8 cellular contexts compared by ENCODE assay signal in the genomic region with DNA sequence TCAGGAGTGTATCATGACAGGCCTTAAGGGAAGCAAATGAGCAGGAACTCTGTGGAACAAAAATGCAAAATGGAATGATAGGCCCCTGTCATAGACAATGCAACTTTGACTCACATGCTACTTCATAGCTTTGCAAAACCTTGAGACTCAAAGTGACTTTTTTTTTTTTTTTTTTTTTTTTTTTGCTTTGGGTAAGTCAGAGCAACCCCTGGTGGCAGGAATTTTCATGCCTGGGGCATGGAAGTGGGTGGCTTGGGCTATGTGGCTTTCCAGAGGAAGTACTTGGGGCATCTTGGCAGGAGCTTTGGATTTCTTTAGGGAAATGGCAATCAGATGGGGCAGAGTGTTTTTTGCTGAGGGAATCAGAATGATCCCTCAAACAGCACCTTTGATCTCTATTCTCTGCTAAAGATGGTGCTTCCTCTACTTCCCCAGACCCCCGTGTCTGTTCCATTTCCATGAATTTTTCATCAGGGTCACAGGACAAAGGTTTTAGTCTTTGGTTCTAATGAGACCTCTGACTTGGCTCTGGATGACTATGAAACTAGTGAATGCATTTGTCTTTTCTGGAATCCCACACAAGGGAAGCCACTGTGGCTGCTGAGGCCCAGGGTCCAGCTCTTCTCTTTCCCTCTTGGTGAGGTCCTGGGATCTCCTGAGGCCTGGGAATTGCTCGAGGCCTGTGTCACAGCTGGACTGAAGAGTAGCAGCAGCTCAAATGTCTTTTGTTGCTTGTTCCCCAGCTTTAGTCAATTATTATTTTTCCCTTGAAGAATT.
A peak's percentile ranks its signal among the peaks of the same experiment; 100 is the strongest.
DNase-seq lines count a peak whose midpoint lies in the region; ATAC-seq and TF ChIP-seq lines count a peak whose summit lies in the region.

No MANE protein-coding gene starts in this region.

- no peaks in the 10 kb centered on the region for H3K36me3 ChIP-seq in thyroid gland

- TF ChIP-seq CTCF in thyroid gland (IDR thresholded peaks at IDR 0.05), result peak; percentile 52 to 92 (median 61)

- peak; percentile 13 for DNase-seq in NOMO-1 treated with DMSO at 0.1 percent for 48 hours (lab: John Stamatoyannopoulos, UW; ENCODE audit: unreplicated experiment)
- DNase-seq in NOMO-1 treated with dmso at 0.1 percent for 144 hours (lab: John Stamatoyannopoulos, UW; ENCODE audit: unreplicated experiment), result no peak
- peak; percentile 41 for DNase-seq in amniotic stem cell (lab: John Stamatoyannopoulos, UW)
- DNase-seq in iPS-NIHi7 (ENCODE audit: extremely low spot score), result peak; percentile 75
- DNase-seq in thyroid gland, result peak; percentile 81 to 84
- DNase-seq in stimulated activated naive CD4-positive, alpha-beta T cell (lab: John Stamatoyannopoulos, UW), result no peak

- peak overlapping the region; percentile 59 to 94 (median 75) for H3K27ac ChIP-seq in thyroid gland

- intact Hi-C loops in thyroid gland (cut with DNase I), result loop anchor here (5.0 to 10.0 kb wide), 2 partner anchors 63 to 124 kb away; a partner anchor contains a TSS

- TF ChIP-seq POLR2A in thyroid gland (IDR thresholded peaks at IDR 0.05), result no peak

- H3K4me1 ChIP-seq in thyroid gland, result peaks cover 9 to 25% of the 10 kb centered on the region in 2 donors

- no peaks in the 10 kb centered on the region for H3K9me3 ChIP-seq in thyroid gland

- ATAC-seq in HG02840 (IDR thresholded peaks at IDR 0.05; ENCODE audit: low FRiP score, unreplicated experiment) (no peak), HG03460 (IDR thresholded peaks at IDR 0.05; ENCODE audit: unreplicated experiment) (no peak)

- no peak overlapping the region for H3K4me3 ChIP-seq in thyroid gland (replicated peaks in 1 of 3)

- no peaks in the 10 kb centered on the region for H3K27me3 ChIP-seq in thyroid gland

- 65 to 77% methylated on average over 2 of the region's 2 CpGs for WGBS in thyroid gland, 2 donors

Comparison
In these comparisons a context has a peak if more than half of its experiments do, and no peak if none do; other contexts are left out.
1. DNase-seq: peak in NOMO-1 treated with DMSO at 0.1 percent for 48 hours (single experiment), amniotic stem cell (single experiment), iPS-NIHi7 (single experiment) and thyroid gland (2 of 2); none in NOMO-1 treated with dmso at 0.1 percent for 144 hours (single experiment) and stimulated activated naive CD4-positive, alpha-beta T cell (0 of 6).